Comparison of ENCODE assay signal across 1 cellular context in the genomic region with DNA sequence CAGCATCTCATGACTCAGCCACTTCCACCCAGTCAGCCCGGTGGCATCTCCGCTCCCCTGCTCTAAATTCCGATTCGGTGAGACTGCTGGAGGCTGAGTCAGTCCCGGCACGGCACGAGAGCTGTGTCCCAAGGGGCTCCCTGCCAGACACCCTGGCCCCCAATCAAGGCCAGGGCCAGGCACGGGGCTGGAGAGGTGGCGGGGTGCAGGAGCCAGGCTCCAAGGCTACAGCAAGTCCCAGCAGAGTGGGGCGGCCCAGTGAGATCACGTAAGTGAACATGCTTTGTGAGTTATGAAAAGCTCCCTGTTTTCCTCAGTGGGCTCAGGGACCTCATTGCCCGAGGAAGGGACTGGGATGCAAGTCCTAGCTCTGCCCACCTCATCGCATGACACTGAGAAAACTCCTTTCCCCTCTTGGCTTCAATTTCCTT.
A peak's percentile ranks its signal among the peaks of the same experiment; 100 is the strongest.
TF ChIP-seq lines count a peak whose summit lies in the region.

No MANE protein-coding gene starts in this region.

TF ChIP-seq in HepG2, 621 proteins besides CTCF, POLR2A, EP300 and RAD21 (continued from another document and continues in another):
- TF ChIP-seq, protein P1, sequence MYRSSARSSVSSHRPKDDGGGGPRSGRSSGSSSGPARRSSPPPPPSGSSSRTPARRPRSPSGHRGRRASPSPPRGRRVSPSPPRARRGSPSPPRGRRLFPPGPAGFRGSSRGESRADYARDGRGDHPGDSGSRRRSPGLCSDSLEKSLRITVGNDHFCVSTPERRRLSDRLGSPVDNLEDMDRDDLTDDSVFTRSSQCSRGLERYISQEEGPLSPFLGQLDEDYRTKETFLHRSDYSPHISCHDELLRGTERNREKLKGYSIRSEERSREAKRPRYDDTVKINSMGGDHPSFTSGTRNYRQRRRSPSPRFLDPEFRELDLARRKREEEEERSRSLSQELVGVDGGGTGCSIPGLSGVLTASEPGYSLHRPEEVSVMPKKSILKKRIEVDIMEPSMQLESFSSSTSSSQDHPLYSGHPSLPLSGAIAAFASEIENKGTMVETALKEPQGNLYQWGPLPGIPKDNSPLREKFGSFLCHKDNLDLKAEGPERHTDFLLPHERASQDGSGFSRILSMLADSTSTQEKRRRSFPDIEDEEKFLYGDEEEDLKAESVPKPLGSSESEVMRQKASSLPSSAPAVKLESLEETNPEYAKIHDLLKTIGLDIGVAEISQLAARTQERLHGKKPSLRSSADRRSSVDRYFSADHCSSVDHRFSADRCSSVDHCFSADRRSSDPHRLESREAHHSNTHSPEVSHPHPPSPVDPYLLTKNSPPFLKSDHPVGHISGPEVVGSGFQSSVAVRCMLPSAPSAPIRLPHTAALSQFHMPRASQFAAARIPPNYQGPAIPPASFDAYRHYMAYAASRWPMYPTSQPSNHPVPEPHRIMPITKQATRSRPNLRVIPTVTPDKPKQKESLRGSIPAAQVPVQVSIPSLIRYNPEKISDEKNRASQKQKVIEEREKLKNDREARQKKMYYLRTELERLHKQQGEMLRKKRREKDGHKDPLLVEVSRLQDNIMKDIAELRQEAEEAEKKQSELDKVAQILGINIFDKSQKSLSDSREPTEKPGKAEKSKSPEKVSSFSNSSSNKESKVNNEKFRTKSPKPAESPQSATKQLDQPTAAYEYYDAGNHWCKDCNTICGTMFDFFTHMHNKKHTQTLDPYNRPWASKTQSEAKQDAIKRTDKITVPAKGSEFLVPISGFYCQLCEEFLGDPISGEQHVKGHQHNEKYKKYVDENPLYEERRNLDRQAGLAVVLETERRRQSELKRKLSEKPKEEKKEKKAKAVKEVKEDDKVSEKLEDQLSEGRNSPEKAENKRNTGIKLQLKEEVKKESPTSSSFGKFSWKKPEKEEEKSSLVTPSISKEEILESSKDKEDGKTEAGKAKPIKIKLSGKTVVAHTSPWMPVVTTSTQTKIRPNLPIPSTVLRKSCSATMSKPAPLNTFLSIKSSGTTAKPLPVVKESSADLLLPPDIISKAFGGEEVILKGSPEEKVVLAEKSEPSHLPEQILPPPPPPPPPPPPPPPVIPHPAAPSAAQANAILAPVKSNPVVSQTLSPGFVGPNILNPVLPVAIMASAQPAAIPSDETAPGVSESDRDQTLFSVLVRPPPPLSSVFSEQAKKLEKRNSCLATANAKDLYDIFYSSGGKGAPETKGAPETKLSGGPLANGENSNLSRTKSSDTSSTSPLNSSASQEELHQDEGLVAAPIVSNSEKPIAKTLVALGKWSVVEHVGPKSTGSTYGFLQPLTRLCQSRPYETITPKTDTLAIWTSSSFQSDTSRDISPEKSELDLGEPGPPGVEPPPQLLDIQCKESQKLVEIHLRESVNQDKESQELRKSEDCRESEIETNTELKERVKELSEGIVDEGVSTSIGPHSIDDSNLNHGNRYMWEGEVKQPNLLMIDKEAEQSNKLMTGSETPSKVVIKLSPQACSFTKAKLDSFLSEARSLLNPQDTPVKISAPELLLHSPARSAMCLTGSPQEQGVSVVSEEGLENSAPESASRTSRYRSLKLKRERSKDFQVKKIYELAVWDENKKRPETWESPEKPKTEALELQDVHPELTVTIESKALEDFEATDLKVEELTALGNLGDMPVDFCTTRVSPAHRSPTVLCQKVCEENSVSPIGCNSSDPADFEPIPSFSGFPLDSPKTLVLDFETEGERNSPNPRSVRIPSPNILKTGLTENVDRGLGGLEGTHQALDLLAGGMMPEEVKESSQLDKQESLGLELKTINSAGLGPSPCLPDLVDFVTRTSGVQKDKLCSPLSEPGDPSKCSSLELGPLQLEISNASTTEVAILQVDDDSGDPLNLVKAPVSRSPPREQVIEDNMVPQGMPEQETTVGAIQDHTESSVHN (CRISPR knock-in tag; IDR thresholded peaks at IDR 0.05): no peak
- TF ChIP-seq ZNF569 (CRISPR knock-in tag; IDR thresholded peaks at IDR 0.05; ENCODE audit: borderline replicate concordance) (no peak), ERF (CRISPR knock-in tag; IDR thresholded peaks at IDR 0.05) (no peak), REXO4 (CRISPR knock-in tag; IDR thresholded peaks at IDR 0.05; ENCODE audit: borderline replicate concordance) (no peak), FOXC1 (CRISPR knock-in tag; IDR thresholded peaks at IDR 0.05; ENCODE audit: borderline replicate concordance) (no peak), NPAS2 (CRISPR knock-in tag; IDR thresholded peaks at IDR 0.05; ENCODE audit: borderline replicate concordance) (no peak), SKI (IDR thresholded peaks at IDR 0.05; ENCODE audit: partially characterized antibody) (peak; percentile 42), MYC (CRISPR knock-in tag; IDR thresholded peaks at IDR 0.05; ENCODE audit: borderline replicate concordance) (no peak; the same call in 1 of the 2 replicates), MLLT10 (CRISPR knock-in tag; IDR thresholded peaks at IDR 0.05) (no peak), ZNF30 (CRISPR knock-in tag; IDR thresholded peaks at IDR 0.05) (no peak), POLR2G (IDR thresholded peaks at IDR 0.05; ENCODE audit: low read depth, low read length) (peak; percentile 27; the same call in 1 of the 2 replicates), EHMT2 (IDR thresholded peaks at IDR 0.05; ENCODE audit: borderline replicate concordance, low read depth, low read length) (no peak), ZBTB3 (CRISPR knock-in tag; IDR thresholded peaks at IDR 0.05; ENCODE audit: borderline replicate concordance, low read depth) (no peak), CCAR2 (optimal IDR thresholded peaks at IDR 0.05; ENCODE audit: low read depth, low read length) (no peak), KLF6 (CRISPR knock-in tag; IDR thresholded peaks at IDR 0.05) (no peak), FOXP1 (IDR thresholded peaks at IDR 0.05) (no peak), FOXP1 (CRISPR knock-in tag; IDR thresholded peaks at IDR 0.05) (no peak), ZFY (CRISPR knock-in tag; IDR thresholded peaks at IDR 0.05) (peak; percentile 6; the same call in 1 of the 2 replicates), MED8 (CRISPR knock-in tag; IDR thresholded peaks at IDR 0.05; ENCODE audit: insufficient replicate concordance) (no peak), NR2F2 (IDR thresholded peaks at IDR 0.05; ENCODE audit: borderline replicate concordance, low read depth) (no peak), FOXK1 (CRISPR knock-in tag; IDR thresholded peaks at IDR 0.05; ENCODE audit: borderline replicate concordance, low read depth) (no peak), MEIS2 (CRISPR knock-in tag; IDR thresholded peaks at IDR 0.05) (no peak)
- TF ChIP-seq, protein P2, sequence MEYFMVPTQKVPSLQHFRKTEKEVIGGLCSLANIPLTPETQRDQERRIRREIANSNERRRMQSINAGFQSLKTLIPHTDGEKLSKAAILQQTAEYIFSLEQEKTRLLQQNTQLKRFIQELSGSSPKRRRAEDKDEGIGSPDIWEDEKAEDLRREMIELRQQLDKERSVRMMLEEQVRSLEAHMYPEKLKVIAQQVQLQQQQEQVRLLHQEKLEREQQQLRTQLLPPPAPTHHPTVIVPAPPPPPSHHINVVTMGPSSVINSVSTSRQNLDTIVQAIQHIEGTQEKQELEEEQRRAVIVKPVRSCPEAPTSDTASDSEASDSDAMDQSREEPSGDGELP (IDR thresholded peaks at IDR 0.05; ENCODE audit: borderline replicate concordance, low read depth): no peak
- TF ChIP-seq, protein P3, sequence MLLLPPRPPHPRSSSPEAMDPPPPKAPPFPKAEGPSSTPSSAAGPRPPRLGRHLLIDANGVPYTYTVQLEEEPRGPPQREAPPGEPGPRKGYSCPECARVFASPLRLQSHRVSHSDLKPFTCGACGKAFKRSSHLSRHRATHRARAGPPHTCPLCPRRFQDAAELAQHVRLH (CRISPR knock-in tag; IDR thresholded peaks at IDR 0.05; ENCODE audit: borderline replicate concordance, low read depth): no peak
- TF ChIP-seq, protein P4, sequence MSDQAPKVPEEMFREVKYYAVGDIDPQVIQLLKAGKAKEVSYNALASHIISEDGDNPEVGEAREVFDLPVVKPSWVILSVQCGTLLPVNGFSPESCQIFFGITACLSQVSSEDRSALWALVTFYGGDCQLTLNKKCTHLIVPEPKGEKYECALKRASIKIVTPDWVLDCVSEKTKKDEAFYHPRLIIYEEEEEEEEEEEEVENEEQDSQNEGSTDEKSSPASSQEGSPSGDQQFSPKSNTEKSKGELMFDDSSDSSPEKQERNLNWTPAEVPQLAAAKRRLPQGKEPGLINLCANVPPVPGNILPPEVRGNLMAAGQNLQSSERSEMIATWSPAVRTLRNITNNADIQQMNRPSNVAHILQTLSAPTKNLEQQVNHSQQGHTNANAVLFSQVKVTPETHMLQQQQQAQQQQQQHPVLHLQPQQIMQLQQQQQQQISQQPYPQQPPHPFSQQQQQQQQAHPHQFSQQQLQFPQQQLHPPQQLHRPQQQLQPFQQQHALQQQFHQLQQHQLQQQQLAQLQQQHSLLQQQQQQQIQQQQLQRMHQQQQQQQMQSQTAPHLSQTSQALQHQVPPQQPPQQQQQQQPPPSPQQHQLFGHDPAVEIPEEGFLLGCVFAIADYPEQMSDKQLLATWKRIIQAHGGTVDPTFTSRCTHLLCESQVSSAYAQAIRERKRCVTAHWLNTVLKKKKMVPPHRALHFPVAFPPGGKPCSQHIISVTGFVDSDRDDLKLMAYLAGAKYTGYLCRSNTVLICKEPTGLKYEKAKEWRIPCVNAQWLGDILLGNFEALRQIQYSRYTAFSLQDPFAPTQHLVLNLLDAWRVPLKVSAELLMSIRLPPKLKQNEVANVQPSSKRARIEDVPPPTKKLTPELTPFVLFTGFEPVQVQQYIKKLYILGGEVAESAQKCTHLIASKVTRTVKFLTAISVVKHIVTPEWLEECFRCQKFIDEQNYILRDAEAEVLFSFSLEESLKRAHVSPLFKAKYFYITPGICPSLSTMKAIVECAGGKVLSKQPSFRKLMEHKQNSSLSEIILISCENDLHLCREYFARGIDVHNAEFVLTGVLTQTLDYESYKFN (CRISPR knock-in tag; conservative IDR thresholded peaks at IDR 0.05): no peak
- TF ChIP-seq, protein P5, sequence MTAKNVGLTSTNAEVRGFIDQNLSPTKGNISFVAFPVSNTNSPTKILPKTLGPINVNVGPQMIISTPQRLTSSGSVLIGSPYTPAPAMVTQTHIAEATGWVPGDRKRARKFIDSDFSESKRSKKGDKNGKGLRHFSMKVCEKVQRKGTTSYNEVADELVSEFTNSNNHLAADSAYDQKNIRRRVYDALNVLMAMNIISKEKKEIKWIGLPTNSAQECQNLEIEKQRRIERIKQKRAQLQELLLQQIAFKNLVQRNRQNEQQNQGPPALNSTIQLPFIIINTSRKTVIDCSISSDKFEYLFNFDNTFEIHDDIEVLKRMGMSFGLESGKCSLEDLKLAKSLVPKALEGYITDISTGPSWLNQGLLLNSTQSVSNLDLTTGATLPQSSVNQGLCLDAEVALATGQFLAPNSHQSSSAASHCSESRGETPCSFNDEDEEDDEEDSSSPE (CRISPR knock-in tag; IDR thresholded peaks at IDR 0.05): no peak
- TF ChIP-seq, protein P6, sequence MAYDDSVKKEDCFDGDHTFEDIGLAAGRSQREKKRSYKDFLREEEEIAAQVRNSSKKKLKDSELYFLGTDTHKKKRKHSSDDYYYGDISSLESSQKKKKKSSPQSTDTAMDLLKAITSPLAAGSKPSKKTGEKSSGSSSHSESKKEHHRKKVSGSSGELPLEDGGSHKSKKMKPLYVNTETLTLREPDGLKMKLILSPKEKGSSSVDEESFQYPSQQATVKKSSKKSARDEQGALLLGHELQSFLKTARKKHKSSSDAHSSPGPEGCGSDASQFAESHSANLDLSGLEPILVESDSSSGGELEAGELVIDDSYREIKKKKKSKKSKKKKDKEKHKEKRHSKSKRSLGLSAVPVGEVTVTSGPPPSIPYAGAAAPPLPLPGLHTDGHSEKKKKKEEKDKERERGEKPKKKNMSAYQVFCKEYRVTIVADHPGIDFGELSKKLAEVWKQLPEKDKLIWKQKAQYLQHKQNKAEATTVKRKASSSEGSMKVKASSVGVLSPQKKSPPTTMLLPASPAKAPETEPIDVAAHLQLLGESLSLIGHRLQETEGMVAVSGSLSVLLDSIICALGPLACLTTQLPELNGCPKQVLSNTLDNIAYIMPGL (CRISPR knock-in tag; IDR thresholded peaks at IDR 0.05; ENCODE audit: borderline replicate concordance in 1 of 2, low read depth in 1 of 2): no peak
- TF ChIP-seq, protein P7, sequence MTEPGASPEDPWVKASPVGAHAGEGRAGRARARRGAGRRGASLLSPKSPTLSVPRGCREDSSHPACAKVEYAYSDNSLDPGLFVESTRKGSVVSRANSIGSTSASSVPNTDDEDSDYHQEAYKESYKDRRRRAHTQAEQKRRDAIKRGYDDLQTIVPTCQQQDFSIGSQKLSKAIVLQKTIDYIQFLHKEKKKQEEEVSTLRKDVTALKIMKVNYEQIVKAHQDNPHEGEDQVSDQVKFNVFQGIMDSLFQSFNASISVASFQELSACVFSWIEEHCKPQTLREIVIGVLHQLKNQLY (CRISPR knock-in tag; IDR thresholded peaks at IDR 0.05): no peak
- TF ChIP-seq, protein P8, sequence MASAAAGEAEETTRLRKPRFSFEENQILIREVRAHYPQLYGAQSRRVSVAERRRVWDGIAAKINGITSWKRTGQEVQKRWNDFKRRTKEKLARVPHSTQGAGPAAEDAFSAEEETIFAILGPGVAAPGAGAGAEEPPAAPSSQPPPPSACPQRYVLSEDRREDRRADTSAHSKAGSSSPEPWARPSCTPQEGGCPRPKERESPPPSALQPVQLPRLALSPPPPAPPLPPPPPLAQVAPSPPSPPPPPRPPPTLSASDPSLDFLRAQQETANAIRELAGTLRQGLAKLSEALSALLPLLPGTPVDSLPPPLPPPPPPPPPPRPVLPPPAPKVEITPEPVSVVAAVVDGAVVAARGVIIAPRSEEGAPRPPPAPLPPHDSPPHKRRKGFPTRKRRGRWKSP (CRISPR knock-in tag; IDR thresholded peaks at IDR 0.05): no peak
- TF ChIP-seq, protein P9, sequence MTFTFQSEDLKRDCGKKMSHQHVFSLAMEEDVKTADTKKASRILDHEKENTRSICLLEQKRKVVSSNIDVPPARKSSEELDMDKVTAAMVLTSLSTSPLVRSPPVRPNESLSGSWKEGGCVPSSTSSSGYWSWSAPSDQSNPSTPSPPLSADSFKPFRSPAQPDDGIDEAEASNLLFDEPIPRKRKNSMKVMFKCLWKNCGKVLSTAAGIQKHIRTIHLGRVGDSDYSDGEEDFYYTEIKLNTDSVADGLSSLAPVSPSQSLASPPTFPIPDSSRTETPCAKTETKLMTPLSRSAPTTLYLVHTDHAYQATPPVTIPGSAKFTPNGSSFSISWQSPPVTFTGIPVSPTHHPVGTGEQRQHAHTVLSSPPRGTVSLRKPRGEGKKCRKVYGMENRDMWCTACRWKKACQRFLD (CRISPR knock-in tag; IDR thresholded peaks at IDR 0.05; ENCODE audit: borderline replicate concordance): no peak
- TF ChIP-seq, protein P10, sequence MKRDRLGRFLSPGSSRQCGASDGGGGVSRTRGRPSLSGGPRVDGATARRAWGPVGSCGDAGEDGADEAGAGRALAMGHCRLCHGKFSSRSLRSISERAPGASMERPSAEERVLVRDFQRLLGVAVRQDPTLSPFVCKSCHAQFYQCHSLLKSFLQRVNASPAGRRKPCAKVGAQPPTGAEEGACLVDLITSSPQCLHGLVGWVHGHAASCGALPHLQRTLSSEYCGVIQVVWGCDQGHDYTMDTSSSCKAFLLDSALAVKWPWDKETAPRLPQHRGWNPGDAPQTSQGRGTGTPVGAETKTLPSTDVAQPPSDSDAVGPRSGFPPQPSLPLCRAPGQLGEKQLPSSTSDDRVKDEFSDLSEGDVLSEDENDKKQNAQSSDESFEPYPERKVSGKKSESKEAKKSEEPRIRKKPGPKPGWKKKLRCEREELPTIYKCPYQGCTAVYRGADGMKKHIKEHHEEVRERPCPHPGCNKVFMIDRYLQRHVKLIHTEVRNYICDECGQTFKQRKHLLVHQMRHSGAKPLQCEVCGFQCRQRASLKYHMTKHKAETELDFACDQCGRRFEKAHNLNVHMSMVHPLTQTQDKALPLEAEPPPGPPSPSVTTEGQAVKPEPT (CRISPR knock-in tag; IDR thresholded peaks at IDR 0.05; ENCODE audit: low read depth): no peak
- TF ChIP-seq, protein P11, sequence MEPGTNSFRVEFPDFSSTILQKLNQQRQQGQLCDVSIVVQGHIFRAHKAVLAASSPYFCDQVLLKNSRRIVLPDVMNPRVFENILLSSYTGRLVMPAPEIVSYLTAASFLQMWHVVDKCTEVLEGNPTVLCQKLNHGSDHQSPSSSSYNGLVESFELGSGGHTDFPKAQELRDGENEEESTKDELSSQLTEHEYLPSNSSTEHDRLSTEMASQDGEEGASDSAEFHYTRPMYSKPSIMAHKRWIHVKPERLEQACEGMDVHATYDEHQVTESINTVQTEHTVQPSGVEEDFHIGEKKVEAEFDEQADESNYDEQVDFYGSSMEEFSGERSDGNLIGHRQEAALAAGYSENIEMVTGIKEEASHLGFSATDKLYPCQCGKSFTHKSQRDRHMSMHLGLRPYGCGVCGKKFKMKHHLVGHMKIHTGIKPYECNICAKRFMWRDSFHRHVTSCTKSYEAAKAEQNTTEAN (CRISPR knock-in tag; conservative IDR thresholded peaks at IDR 0.05): no peak
